In the genomic region with DNA sequence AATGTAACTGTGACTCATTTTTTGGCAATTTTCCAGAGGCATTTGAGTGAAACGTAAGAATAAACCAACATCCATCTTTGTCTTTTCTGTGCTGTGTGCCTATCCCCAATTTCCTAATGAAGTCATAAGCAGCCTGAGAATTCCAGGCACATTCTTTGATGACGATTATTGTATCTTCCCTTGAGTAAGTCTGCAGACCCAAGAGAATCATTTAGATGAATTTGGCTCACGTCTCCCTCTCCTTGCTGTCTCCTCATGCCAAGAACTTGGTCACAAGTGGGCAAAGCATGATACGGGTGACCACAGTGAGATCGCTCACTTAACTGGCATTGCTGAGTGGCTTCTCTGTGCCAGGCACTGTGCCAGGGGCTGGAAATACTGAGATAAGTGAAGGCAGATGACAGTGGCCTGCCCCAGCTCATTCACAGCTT, we compare ENCODE assay signal across 14 cellular contexts.
A peak's percentile ranks its signal among the peaks of the same experiment; 100 is the strongest.
DNase-seq lines count a peak whose midpoint lies in the region; FAIRE-seq and TF ChIP-seq lines count a peak whose summit lies in the region.
"Had no signal": no experiment of that assay in that cellular context is flagged by ENCODE, and none has a peak within 500 bp of the region (broad histone marks: within the 10 kb centered on the region; RNA-seq: fewer than 3 reads in every experiment).

No MANE protein-coding gene starts in this region.

- H3F3A ChIP-seq in GM23248 (ENCODE audit: insufficient read depth) = no peaks in the 10 kb centered on the region

- in situ Hi-C loops in GM23248 (cut with MboI) = loop anchor here (25.0 kb wide), 1 partner anchor 408 kb away; no protein-coding TSS in a partner anchor

- no peak overlapping the region for H3K4me2 ChIP-seq in GM23248 (ENCODE audit: unreplicated experiment)
- H3K4me2 ChIP-seq: hepatocyte, KMS-11 had no signal

- no peaks in the 10 kb centered on the region for H3K27me3 ChIP-seq in GM23248 (replicated peaks; ENCODE audit: insufficient read depth)
- no peaks in the 10 kb centered on the region for H3K27me3 ChIP-seq in ascending aorta
- H3K27me3 ChIP-seq: hepatocyte, neutrophil had no signal

- TF ChIP-seq CTCF in ascending aorta (IDR thresholded peaks at IDR 0.05) = no peak

- H3K4me1 ChIP-seq in GM23248 (ENCODE audit: insufficient read depth) (peaks cover 8% of the 10 kb centered on the region; the same call in 1 of the 2 replicates), ascending aorta (no peaks in the 10 kb centered on the region)

- H3K27ac ChIP-seq in GM23248 (no peak overlapping the region), ascending aorta (no peak overlapping the region)
- H3K27ac ChIP-seq: hepatocyte, KMS-11, neutrophil had no signal

- H3K36me3 ChIP-seq in GM23248 (ENCODE audit: low read depth) = no peaks in the 10 kb centered on the region
- no peaks in the 10 kb centered on the region for H3K36me3 ChIP-seq in ascending aorta
- H3K36me3 ChIP-seq: neutrophil had no signal

- H3K4me3 ChIP-seq in GM23248 = no peak overlapping the region
- H3K4me3 ChIP-seq in ascending aorta = no peak overlapping the region
- H3K4me3 ChIP-seq: hepatocyte, lung had no signal

- H3K9ac ChIP-seq in GM23248 = no peak overlapping the region
- H3K9ac ChIP-seq: KMS-11 had no signal

- H3K9me3 ChIP-seq in GM23248 (ENCODE audit: low read depth) = no peaks in the 10 kb centered on the region
- peaks cover 0 to 23% of the 10 kb centered on the region in 2 donors for H3K9me3 ChIP-seq in ascending aorta
- H3K9me3 ChIP-seq: neutrophil had no signal

- H3K9me2 ChIP-seq in GM23248 (ENCODE audit: insufficient read depth) = no peaks in the 10 kb centered on the region

- 5 to 8% methylated on average over 5 of the region's 5 CpGs for WGBS in GM23248 (ENCODE audit: low coverage in 1 of 2, low lambda C conversion rate in 2 of 2, missing lambda C conversion rate in 2 of 2), 2 experiments

- intact Hi-C loops in ascending aorta (cut with DNase I) = no loop called here

- H2AFZ ChIP-seq in GM23248 = no peak overlapping the region
- H2AFZ ChIP-seq: hepatocyte had no signal

- no peaks in the 10 kb centered on the region for H3K79me2 ChIP-seq in GM23248 (ENCODE audit: insufficient read depth)
- H3K79me2 ChIP-seq: hepatocyte had no signal

- peak; percentile 71 for DNase-seq in GM23248
- peak; percentile 57 for DNase-seq in RCC 7860 (ENCODE audit: low spot score)
- DNase-seq in fibroblast of the conjunctiva (ENCODE audit: low read depth) = peak; percentile 3
- DNase-seq in renal cortical epithelial cell (ENCODE audit: low read depth) = peak; percentile 66
- DNase-seq in ascending aorta (ENCODE audit: low spot score in 2 of 2) = no peak
- DNase-seq in NOMO-1 treated with dmso at 0.1 percent for 144 hours (lab: John Stamatoyannopoulos, UW; ENCODE audit: unreplicated experiment) = no peak
- no peak for DNase-seq in AML-193 (lab: John Stamatoyannopoulos, UW)
- DNase-seq: activated T-cell treated with anti-CD3 and anti-CD28 coated beads, Interleukin-2, amount 50 U/mL, for 4 hours; amniotic stem cell; NCI-H2081 had no signal

- no peaks in the 10 kb centered on the region for H4K20me1 ChIP-seq in GM23248 (ENCODE audit: insufficient read depth)

- FAIRE-seq in RCC 7860 (lab: Jason Lieb, UNC) = peak; percentile 61

Comparison
In these comparisons a context has a peak if more than half of its experiments do, and no peak if none do; other contexts are left out.
1. DNase-seq: peak in GM23248 (single experiment), RCC 7860 (single experiment), fibroblast of the conjunctiva (single experiment) and renal cortical epithelial cell (single experiment); none in ascending aorta (0 of 2), NOMO-1 treated with dmso at 0.1 percent for 144 hours (single experiment) and AML-193 (0 of 2).